1 cellular context compared by ENCODE assay signal in the genomic region with DNA sequence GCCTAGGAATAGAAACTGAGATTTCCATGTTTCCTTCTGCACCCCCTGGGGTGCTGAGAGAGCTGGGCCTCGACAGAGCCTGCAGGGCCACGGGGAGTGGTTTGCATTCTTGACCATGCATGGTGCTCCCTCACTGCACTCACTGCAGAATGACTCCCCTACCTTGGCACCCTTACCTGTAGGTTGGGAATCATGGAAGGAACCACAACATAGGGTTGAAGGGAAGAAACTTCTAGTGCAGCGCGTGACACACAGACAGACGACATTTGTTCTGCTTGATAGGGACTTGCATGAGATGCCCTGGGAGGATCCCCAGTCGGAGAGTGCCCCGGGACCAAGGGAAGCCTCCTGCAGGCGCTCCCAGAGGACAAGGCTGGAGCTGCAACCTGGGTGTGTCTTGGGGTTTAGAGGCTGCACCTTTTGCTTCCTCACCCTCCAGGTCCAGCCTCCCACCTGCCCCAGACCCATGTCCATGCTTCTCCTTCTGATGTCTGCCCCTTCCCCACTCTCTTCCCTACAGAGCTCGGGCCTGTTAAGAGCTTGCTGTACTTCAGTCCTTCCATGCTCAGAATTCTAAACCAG.
TF ChIP-seq lines count a peak whose summit lies in the region.

No MANE protein-coding gene starts in this region.

TF ChIP-seq in SK-N-SH treated with all-trans-retinoic acid at 6 μM for 48 hours, 23 proteins besides CTCF, POLR2A, EP300 and RAD21 (continued from another document):
- TF ChIP-seq TSHZ2 (CRISPR knock-in tag; IDR thresholded peaks at IDR 0.05), result no peak
- TF ChIP-seq GLIS3 (CRISPR knock-in tag; IDR thresholded peaks at IDR 0.05), result no peak
- TF ChIP-seq RARB (CRISPR knock-in tag; IDR thresholded peaks at IDR 0.05), result no peak
- no peak for TF ChIP-seq ZC3H10 (CRISPR knock-in tag; IDR thresholded peaks at IDR 0.05)
- no peak for TF ChIP-seq POU6F1 (CRISPR knock-in tag; IDR thresholded peaks at IDR 0.05; ENCODE audit: borderline replicate concordance, low read depth)
- TF ChIP-seq PPARA (CRISPR knock-in tag; IDR thresholded peaks at IDR 0.05; ENCODE audit: borderline replicate concordance), result no peak
- TF ChIP-seq ZNF565 (CRISPR knock-in tag; conservative IDR thresholded peaks at IDR 0.05; ENCODE audit: low read depth), result no peak
- no peak for TF ChIP-seq TCF4 (CRISPR knock-in tag; IDR thresholded peaks at IDR 0.05; ENCODE audit: borderline replicate concordance)
- TF ChIP-seq ISL1 (CRISPR knock-in tag; IDR thresholded peaks at IDR 0.05), result no peak
- no peak for TF ChIP-seq OSR1 (CRISPR knock-in tag; IDR thresholded peaks at IDR 0.05)
